23 cellular contexts compared by ENCODE assay signal in the genomic region with DNA sequence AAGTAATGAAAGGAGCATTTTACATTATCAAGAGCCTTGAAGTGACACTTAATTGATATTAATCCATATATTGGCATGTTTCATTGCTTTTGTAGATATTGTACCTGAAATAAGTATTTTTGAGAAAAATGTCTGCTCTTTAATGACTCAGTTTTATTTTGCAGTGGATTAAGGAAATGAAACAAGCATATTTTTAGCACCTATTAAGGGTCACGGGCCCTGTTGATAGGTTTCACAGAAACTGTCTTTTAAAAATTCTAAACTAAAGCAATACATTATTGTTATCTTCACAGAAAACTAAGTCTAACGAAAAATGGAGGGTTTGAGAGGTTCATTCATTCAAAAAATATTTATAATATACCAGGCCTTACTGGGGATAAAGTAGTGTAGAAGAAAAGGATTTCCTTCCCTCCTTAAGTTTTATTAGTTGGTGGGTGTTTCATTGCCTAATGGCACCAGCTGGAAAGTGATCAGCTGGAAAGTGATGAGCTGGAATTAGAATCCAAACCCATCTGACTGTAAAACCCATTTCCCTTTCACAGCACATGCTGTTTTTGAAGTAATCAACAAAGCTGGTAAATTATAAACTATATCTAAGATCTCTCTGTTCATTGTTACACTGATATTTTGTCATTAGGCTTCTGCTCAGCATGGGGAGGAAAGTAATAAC. TPM values are rescaled to one million over a fixed set of nuclear protein-coding genes. Genes with fewer than 3 reads are reported as not detected.
"Had no signal": no experiment of that assay in that cellular context is flagged by ENCODE, and none has a peak within 500 bp of the region (broad histone marks: within the 10 kb centered on the region; RNA-seq: fewer than 3 reads in every experiment).

No MANE protein-coding gene starts in this region.

- ATAC-seq: body of pancreas; heart left ventricle; left lung; natural killer cell treated with Interleukin-12 subunit alpha and Interleukin-12 subunit beta and Interleukin-15 and Interleukin-18, amount 100 ng/mL, for 72 hours; right cardiac atrium; stimulated activated effector memory CD8-positive, alpha-beta T cell treated with anti-CD3 and anti-CD28 coated beads, Interleukin-12 subunit alpha, Interleukin-12 subunit beta, amount 100 ng/mL, for 72 hours had no signal

- H3K4me1 ChIP-seq: body of pancreas, heart left ventricle, left lung, thyroid gland, uterus had no signal

- H3K27me3 ChIP-seq: body of pancreas, heart left ventricle, left lung, thyroid gland, uterus had no signal

- H3K4me3 ChIP-seq: body of pancreas, coronary artery, heart left ventricle, left lung, smooth muscle cell, thyroid gland, uterus had no signal

- H3K27me3 Mint-ChIP-seq: activated B cell treated with CpG ODN at 0.5 μM for 24 hours; activated CD4-positive, alpha-beta T cell treated with anti-CD3 and anti-CD28 coated beads, Interleukin-2, amount 10 ng/mL, durations not matched to agents 7 days and 5 days; activated naive CD4-positive, alpha-beta T cell treated with anti-CD3 and anti-CD28 coated beads, Interleukin-2, amount 50 U/mL, for 24 hours; memory B cell; natural killer cell treated with Interleukin-12 subunit alpha and Interleukin-12 subunit beta and Interleukin-15 and Interleukin-18, amount 100 ng/mL, for 72 hours had no signal

- H3K27ac Mint-ChIP-seq: activated B cell treated with CpG ODN at 0.5 μM for 24 hours; activated CD4-positive, alpha-beta T cell treated with anti-CD3 and anti-CD28 coated beads, Interleukin-2, amount 10 ng/mL, durations not matched to agents 7 days and 5 days; activated naive CD4-positive, alpha-beta T cell treated with anti-CD3 and anti-CD28 coated beads, Interleukin-2, amount 50 U/mL, for 24 hours; activated T-helper 2 cell treated with anti-CD3 and anti-CD28 coated beads, Interferon-gamma antibody, Interleukin-2, Interleukin-4, amounts not matched to agents 10 μg/mL and 5 μg/mL and 100 μg/mL, durations not matched to agents 14 hours and 24 hours and 36 hours; memory B cell; natural killer cell treated with Interleukin-12 subunit alpha and Interleukin-12 subunit beta and Interleukin-15 and Interleukin-18, amount 100 ng/mL, for 72 hours; stimulated activated effector memory CD8-positive, alpha-beta T cell treated with anti-CD3 and anti-CD28 coated beads, Interleukin-12 subunit alpha, Interleukin-12 subunit beta, amount 100 ng/mL, for 72 hours had no signal

- H3K9me3 ChIP-seq: body of pancreas, heart left ventricle, left lung, thyroid gland, uterus had no signal

- H3K36me3 ChIP-seq: heart left ventricle, left lung, thyroid gland, uterus had no signal

- H3K9me3 Mint-ChIP-seq: activated B cell treated with CpG ODN at 0.5 μM for 24 hours; activated CD4-positive, alpha-beta T cell treated with anti-CD3 and anti-CD28 coated beads, Interleukin-2, amount 10 ng/mL, durations not matched to agents 7 days and 5 days; activated naive CD4-positive, alpha-beta T cell treated with anti-CD3 and anti-CD28 coated beads, Interleukin-2, amount 50 U/mL, for 24 hours had no signal

- H3K27ac ChIP-seq: body of pancreas, coronary artery, heart left ventricle, left lung, thyroid gland, uterus had no signal

- H3K4me2 ChIP-seq: smooth muscle cell had no signal

- H3K4me3 Mint-ChIP-seq: activated B cell treated with CpG ODN at 0.5 μM for 24 hours; activated CD4-positive, alpha-beta T cell treated with anti-CD3 and anti-CD28 coated beads, Interleukin-2, amount 10 ng/mL, durations not matched to agents 7 days and 5 days; activated naive CD4-positive, alpha-beta T cell treated with anti-CD3 and anti-CD28 coated beads, Interleukin-2, amount 50 U/mL, for 24 hours; memory B cell; natural killer cell treated with Interleukin-12 subunit alpha and Interleukin-12 subunit beta and Interleukin-15 and Interleukin-18, amount 100 ng/mL, for 72 hours; stimulated activated effector memory CD8-positive, alpha-beta T cell treated with anti-CD3 and anti-CD28 coated beads, Interleukin-12 subunit alpha, Interleukin-12 subunit beta, amount 100 ng/mL, for 72 hours had no signal

- H3K36me3 Mint-ChIP-seq: activated naive CD4-positive, alpha-beta T cell treated with anti-CD3 and anti-CD28 coated beads, Interleukin-2, amount 50 U/mL, for 24 hours; memory B cell; natural killer cell treated with Interleukin-12 subunit alpha and Interleukin-12 subunit beta and Interleukin-15 and Interleukin-18, amount 100 ng/mL, for 72 hours; stimulated activated effector memory CD8-positive, alpha-beta T cell treated with anti-CD3 and anti-CD28 coated beads, Interleukin-12 subunit alpha, Interleukin-12 subunit beta, amount 100 ng/mL, for 72 hours had no signal

- DNase-seq: activated B cell treated with CpG ODN at 0.5 μM for 24 hours; activated CD4-positive, alpha-beta T cell treated with anti-CD3 and anti-CD28 coated beads, Interleukin-2, amount 10 ng/mL, durations not matched to agents 7 days and 5 days; activated T-cell treated with anti-CD3 and anti-CD28 coated beads for 4 hours; body of pancreas; central memory CD4-positive, alpha-beta T cell; effector CD4-positive, alpha-beta T cell; foreskin melanocyte; heart left ventricle; islet precursor cell; nucleus accumbens; right cardiac atrium; thyroid gland; uterus had no signal

- H3K4me1 Mint-ChIP-seq: activated B cell treated with CpG ODN at 0.5 μM for 24 hours; activated CD4-positive, alpha-beta T cell treated with anti-CD3 and anti-CD28 coated beads, Interleukin-2, amount 10 ng/mL, durations not matched to agents 7 days and 5 days; activated naive CD4-positive, alpha-beta T cell treated with anti-CD3 and anti-CD28 coated beads, Interleukin-2, amount 50 U/mL, for 24 hours; memory B cell; stimulated activated effector memory CD8-positive, alpha-beta T cell treated with anti-CD3 and anti-CD28 coated beads, Interleukin-12 subunit alpha, Interleukin-12 subunit beta, amount 100 ng/mL, for 72 hours had no signal

RNA-seq across cellular contexts. Expression of a gene that starts 54.2 kb away (rescaled TPM):
- total RNA-seq: activated B cell treated with CpG ODN at 0.5 μM for 24 hours; activated CD4-positive, alpha-beta T cell treated with anti-CD3 and anti-CD28 coated beads, Interleukin-2, amount 10 ng/mL, durations not matched to agents 7 days and 5 days; activated CD8-positive, alpha-beta memory T cell treated with anti-CD3 and anti-CD28 coated beads for 36 hours; activated T-helper 2 cell treated with anti-CD3 and anti-CD28 coated beads, Interferon-gamma antibody, Interleukin-2, Interleukin-4, amounts not matched to agents 10 μg/mL and 5 μg/mL and 100 μg/mL, durations not matched to agents 14 hours and 24 hours and 36 hours; endothelial cell of umbilical vein; natural killer cell treated with Interleukin-12 subunit alpha and Interleukin-12 subunit beta and Interleukin-15 and Interleukin-18, amount 100 ng/mL, for 72 hours had no signal
- polyA plus RNA-seq: endothelial cell of umbilical vein, smooth muscle cell had no signal
